11 cellular contexts compared by ENCODE assay signal in genomic region chr20:38369387-38369786, GRCh38. TPM values are rescaled to one million over a fixed set of nuclear protein-coding genes. Genes with fewer than 3 reads are reported as not detected.
DNase-seq lines count a peak whose midpoint lies in the region; FAIRE-seq and TF ChIP-seq lines count a peak whose summit lies in the region.
"Had no signal": no experiment of that assay in that cellular context is flagged by ENCODE, and none has a peak within 500 bp of the region (broad histone marks: within the 10 kb centered on the region; RNA-seq: fewer than 3 reads in every experiment).

No MANE protein-coding gene starts in this region.

- DNase-seq in AG08396 (ENCODE audit: low spot score) (peak; percentile 30), HT1080 (ENCODE audit: low read depth) (peak; percentile 16), SJCRH30 (peak in 1 of 2 experiments; percentile 45), hepatocyte (ENCODE audit: low spot score) (no peak), inferior parietal cortex (ENCODE audit: extremely low spot score) (no peak), D721Med (ENCODE audit: insufficient read length, low spot score) (no peak), NCI-H128 (lab: John Stamatoyannopoulos, UW; ENCODE audit: unreplicated experiment) (no peak), tibial artery (no peak)
- DNase-seq: NCI-H1694 had no signal

- no peaks in the 10 kb centered on the region for H3K36me3 ChIP-seq in SJCRH30
- H3K36me3 ChIP-seq in hepatocyte (replicated peaks; ENCODE audit: insufficient read depth, low read depth) = no peaks in the 10 kb centered on the region
- H3K36me3 ChIP-seq in tibial artery = no peaks in the 10 kb centered on the region
- H3K36me3 ChIP-seq: BLaER1, neutrophil had no signal

- peak overlapping the region; percentile 14; the same call in 1 of the 2 replicates for H3K4me3 ChIP-seq in SJCRH30
- H3K4me3 ChIP-seq in hepatocyte = no peak overlapping the region
- H3K4me3 ChIP-seq in tibial artery = no peak overlapping the region
- H3K4me3 ChIP-seq: BLaER1 had no signal

- H3K27ac ChIP-seq in SJCRH30 (no peak overlapping the region), hepatocyte (no peak overlapping the region), tibial artery (no peak overlapping the region)
- H3K27ac ChIP-seq: BLaER1, neutrophil had no signal

- H3K9me3 ChIP-seq in SJCRH30 (replicated peaks) (no peaks in the 10 kb centered on the region), hepatocyte (ENCODE audit: low read depth) (no peaks in the 10 kb centered on the region), tibial artery (no peaks in the 10 kb centered on the region)
- H3K9me3 ChIP-seq: BLaER1, neutrophil had no signal

- H3K4me2 ChIP-seq in hepatocyte = peak overlapping the region; percentile 46
- H3K4me2 ChIP-seq: BLaER1 had no signal

- WGBS in hepatocyte (ENCODE audit: low lambda C conversion rate, missing lambda C conversion rate) = 40% methylated on average over 2 of the region's 2 CpGs

- no peak for FAIRE-seq in D721Med (lab: Jason Lieb, UNC)

- H3K4me1 ChIP-seq in SJCRH30 (no peaks in the 10 kb centered on the region), hepatocyte (ENCODE audit: insufficient read depth) (peaks cover 7% of the 10 kb centered on the region), tibial artery (peaks cover 0 to 7% (median 0%) of the 10 kb centered on the region in 4 donors)
- H3K4me1 ChIP-seq: BLaER1 had no signal

- H2AFZ ChIP-seq in hepatocyte = peak overlapping the region; percentile 22

- no peaks in the 10 kb centered on the region for H3K9me2 ChIP-seq in hepatocyte (replicated peaks; ENCODE audit: insufficient read depth)

- H3K79me2 ChIP-seq in hepatocyte = no peaks in the 10 kb centered on the region

- intact Hi-C loops in tibial artery (cut with DNase I; ENCODE audit: low total_unique reads) = no loop called here

- TF ChIP-seq CTCF in hepatocyte (IDR thresholded peaks at IDR 0.05; ENCODE audit: poor library complexity) (no peak), D721Med (IDR thresholded peaks at IDR 0.05; ENCODE audit: insufficient read depth, missing control alignments) (no peak), tibial artery (IDR thresholded peaks at IDR 0.05) (no peak)

- H3K27me3 ChIP-seq in SJCRH30 (peaks cover 18% of the 10 kb centered on the region), hepatocyte (no peaks in the 10 kb centered on the region), tibial artery (no peaks in the 10 kb centered on the region)
- H3K27me3 ChIP-seq: BLaER1 had no signal

- H4K20me1 ChIP-seq in hepatocyte (ENCODE audit: insufficient read depth, poor library complexity, severe bottlenecking) = no peaks in the 10 kb centered on the region
- H4K20me1 ChIP-seq: BLaER1 had no signal

RNA-seq across cellular contexts. Expression of gene LBP, which starts 23.1 kb away (rescaled TPM):
- total RNA-seq in HT1080 (2014; rRNA removed; shearing (Covaris generic)) = not detected in 2 replicates
- polyA plus RNA-seq in HT1080 (2015; cell fraction: cytosol; rRNA removed) = 0.05 TPM in 2 replicates
- not detected in 2 replicates for polyA plus RNA-seq in HT1080 (2015; cell fraction: nucleus; rRNA removed)
- total RNA-seq in SJCRH30 (2014; rRNA removed; shearing (Covaris generic)) = not detected in 2 replicates
- total RNA-seq in hepatocyte = 48.4 and 71.5 TPM in 2 replicates
- 43.0 and 57.2 TPM in 2 replicates for polyA plus RNA-seq in hepatocyte

Comparison
In these comparisons a context has a peak if more than half of its experiments do, and no peak if none do; other contexts are left out.
1. DNase-seq: peak in AG08396 (single experiment) and HT1080 (single experiment); none in hepatocyte (single experiment), inferior parietal cortex (single experiment), D721Med (single experiment), NCI-H128 (single experiment) and tibial artery (0 of 2).
2. RNA of gene LBP, which starts 23.1 kb away (total RNA-seq): 48.4 to 71.5 TPM in hepatocyte; not detected in HT1080 and not detected in SJCRH30; every median in the first group is over 10 times any median in the second.